ENCODE assay signal across 1 cellular context in the genomic region with DNA sequence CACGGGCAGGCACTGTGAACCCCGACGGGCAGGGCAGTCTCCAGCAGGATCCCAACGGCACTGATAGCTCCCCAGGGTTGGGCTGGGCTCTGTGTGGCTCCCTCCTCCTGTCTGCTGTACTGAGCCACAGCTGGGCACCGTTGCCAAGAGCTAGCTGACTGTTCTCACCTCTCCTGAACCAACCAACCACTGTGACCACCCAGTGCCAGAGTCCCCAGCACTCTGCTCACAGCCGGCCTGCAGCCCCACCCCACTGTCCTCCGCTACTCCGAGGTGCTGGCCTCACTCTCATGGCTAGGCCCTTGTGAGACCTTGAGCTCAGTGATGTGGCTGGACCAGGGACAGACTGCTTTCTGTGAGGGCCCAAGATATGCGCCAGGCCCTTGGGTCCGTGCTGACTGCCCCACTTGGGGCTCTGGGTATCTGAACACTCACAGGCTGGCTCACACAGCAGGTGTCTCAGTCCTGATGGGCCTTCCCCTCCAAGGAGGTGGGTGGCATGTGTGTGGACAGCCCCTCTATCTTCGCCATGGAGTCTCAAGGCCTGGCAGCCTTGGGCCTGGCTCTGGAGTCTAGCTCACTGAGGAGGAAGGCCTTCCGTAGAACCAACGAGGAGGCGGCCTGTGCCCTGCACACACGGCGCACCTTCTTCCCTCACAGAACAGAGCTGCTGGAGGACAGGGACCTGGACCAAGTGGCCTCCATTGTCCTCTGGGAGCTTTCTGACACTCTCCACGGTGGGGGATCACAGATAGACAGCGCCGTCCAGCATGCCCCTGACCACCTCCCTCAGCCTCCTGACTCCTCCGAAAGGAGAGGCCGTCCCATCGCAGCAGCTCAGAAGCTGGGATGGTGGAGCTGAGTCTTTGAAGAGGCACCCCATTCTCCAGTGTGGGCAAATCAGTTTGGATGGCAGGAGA.
TF ChIP-seq lines count a peak whose summit lies in the region.

No MANE protein-coding gene starts in this region.

TF ChIP-seq in K562, 482 proteins besides CTCF, POLR2A, EP300 and RAD21 (continued from another document):
- TF ChIP-seq ARID3A (IDR thresholded peaks at IDR 0.05; ENCODE audit: borderline replicate concordance, low read depth, low read length) = no peak
- TF ChIP-seq ZKSCAN1 (IDR thresholded peaks at IDR 0.05; ENCODE audit: low read depth, low read length) = no peak
- TF ChIP-seq BRF2 (IDR thresholded peaks at IDR 0.05; ENCODE audit: borderline replicate concordance, insufficient read depth, insufficient read length) = no peak
